In the genomic region with DNA sequence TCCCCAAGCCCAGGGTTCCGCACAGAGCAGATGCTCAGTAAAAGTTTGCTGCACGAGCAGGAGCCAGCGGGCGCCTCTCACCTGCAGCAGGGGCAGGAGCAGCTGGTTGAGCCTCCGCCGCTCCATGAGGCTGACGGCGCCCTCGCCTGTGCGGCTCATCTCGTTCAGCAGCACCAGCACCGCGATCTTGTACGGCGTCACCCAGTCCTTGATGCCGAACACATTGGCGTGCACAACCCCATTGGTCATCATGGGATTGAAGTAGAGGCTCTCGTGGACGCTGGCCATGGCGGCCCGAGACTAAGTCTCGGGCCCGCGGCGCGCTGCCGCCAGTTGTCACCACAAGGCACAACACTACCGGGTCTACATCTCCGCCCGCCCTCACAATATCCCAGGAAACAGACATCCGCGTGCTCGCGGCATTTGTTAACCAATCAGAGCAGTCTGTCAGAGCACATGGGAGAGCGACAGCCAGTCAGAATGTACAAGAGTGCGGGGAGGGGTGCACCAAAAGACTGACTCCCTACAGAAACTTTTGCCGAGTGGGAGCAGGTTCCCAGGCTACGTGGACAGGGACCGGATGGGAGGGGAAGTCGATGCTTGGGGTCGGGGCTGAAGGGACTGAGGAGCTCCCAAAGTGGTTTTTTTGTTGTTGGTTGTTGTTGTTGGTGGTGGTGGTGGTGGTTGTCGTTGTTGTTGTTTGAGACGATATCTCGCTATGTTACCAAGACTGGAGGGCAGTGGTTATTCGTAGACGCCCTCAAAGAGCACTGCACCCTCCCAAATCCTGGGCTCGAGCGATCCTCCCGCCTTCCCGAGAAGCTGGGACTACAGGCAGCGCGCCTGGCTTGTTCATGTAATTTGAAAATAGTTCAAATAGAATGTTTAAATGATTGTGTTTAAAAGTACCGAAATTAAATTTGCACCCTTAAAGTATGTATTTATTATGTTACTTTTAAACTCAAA, we compare ENCODE assay signal across 1 cellular context.
TF ChIP-seq lines count a peak whose summit lies in the region.

A gene with protein sequence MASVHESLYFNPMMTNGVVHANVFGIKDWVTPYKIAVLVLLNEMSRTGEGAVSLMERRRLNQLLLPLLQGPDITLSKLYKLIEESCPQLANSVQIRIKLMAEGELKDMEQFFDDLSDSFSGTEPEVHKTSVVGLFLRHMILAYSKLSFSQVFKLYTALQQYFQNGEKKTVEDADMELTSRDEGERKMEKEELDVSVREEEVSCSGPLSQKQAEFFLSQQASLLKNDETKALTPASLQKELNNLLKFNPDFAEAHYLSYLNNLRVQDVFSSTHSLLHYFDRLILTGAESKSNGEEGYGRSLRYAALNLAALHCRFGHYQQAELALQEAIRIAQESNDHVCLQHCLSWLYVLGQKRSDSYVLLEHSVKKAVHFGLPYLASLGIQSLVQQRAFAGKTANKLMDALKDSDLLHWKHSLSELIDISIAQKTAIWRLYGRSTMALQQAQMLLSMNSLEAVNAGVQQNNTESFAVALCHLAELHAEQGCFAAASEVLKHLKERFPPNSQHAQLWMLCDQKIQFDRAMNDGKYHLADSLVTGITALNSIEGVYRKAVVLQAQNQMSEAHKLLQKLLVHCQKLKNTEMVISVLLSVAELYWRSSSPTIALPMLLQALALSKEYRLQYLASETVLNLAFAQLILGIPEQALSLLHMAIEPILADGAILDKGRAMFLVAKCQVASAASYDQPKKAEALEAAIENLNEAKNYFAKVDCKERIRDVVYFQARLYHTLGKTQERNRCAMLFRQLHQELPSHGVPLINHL (minus strand): TSS at position 359 of the 966 bp plus-strand sequence. CDS start 71 bp downstream, at position 288.

TF ChIP-seq in GM23338, 12 proteins besides CTCF, POLR2A, EP300 and RAD21 (continued from another document):
- no peak for TF ChIP-seq ZNF331 (CRISPR knock-in tag; IDR thresholded peaks at IDR 0.05; ENCODE audit: low read depth)
- TF ChIP-seq, protein P1, sequence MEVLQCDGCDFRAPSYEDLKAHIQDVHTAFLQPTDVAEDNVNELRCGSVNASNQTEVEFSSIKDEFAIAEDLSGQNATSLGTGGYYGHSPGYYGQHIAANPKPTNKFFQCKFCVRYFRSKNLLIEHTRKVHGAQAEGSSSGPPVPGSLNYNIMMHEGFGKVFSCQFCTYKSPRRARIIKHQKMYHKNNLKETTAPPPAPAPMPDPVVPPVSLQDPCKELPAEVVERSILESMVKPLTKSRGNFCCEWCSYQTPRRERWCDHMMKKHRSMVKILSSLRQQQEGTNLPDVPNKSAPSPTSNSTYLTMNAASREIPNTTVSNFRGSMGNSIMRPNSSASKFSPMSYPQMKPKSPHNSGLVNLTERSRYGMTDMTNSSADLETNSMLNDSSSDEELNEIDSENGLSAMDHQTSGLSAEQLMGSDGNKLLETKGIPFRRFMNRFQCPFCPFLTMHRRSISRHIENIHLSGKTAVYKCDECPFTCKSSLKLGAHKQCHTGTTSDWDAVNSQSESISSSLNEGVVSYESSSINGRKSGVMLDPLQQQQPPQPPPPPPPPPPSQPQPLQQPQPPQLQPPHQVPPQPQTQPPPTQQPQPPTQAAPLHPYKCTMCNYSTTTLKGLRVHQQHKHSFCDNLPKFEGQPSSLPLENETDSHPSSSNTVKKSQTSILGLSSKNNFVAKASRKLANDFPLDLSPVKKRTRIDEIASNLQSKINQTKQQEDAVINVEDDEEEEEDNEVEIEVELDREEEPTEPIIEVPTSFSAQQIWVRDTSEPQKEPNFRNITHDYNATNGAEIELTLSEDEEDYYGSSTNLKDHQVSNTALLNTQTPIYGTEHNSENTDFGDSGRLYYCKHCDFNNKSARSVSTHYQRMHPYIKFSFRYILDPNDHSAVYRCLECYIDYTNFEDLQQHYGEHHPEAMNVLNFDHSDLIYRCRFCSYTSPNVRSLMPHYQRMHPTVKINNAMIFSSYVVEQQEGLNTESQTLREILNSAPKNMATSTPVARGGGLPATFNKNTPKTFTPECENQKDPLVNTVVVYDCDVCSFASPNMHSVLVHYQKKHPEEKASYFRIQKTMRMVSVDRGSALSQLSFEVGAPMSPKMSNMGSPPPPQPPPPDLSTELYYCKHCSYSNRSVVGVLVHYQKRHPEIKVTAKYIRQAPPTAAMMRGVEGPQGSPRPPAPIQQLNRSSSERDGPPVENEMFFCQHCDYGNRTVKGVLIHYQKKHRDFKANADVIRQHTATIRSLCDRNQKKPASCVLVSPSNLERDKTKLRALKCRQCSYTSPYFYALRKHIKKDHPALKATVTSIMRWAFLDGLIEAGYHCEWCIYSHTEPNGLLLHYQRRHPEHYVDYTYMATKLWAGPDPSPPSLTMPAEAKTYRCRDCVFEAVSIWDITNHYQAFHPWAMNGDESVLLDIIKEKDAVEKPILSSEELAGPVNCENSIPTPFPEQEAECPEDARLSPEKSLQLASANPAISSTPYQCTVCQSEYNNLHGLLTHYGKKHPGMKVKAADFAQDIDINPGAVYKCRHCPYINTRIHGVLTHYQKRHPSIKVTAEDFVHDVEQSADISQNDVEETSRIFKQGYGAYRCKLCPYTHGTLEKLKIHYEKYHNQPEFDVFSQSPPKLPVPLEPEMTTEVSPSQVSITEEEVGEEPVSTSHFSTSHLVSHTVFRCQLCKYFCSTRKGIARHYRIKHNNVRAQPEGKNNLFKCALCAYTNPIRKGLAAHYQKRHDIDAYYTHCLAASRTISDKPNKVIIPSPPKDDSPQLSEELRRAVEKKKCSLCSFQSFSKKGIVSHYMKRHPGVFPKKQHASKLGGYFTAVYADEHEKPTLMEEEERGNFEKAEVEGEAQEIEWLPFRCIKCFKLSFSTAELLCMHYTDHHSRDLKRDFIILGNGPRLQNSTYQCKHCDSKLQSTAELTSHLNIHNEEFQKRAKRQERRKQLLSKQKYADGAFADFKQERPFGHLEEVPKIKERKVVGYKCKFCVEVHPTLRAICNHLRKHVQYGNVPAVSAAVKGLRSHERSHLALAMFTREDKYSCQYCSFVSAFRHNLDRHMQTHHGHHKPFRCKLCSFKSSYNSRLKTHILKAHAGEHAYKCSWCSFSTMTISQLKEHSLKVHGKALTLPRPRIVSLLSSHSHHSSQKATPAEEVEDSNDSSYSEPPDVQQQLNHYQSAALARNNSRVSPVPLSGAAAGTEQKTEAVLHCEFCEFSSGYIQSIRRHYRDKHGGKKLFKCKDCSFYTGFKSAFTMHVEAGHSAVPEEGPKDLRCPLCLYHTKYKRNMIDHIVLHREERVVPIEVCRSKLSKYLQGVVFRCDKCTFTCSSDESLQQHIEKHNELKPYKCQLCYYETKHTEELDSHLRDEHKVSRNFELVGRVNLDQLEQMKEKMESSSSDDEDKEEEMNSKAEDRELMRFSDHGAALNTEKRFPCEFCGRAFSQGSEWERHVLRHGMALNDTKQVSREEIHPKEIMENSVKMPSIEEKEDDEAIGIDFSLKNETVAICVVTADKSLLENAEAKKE (CRISPR knock-in tag; IDR thresholded peaks at IDR 0.05), result no peak
TF ChIP-seq in GM23338: peak in this region for 4.
